ENCODE assay signal across 1 cellular context in genomic region chr10:124043310-124044142, GRCh38.
TF ChIP-seq lines count a peak whose summit lies in the region.

No MANE protein-coding gene starts in this region.

TF ChIP-seq in HepG2, 621 proteins besides CTCF, POLR2A, EP300 and RAD21 (continued from another document and continues in another):
- TF ChIP-seq ZNF343 (CRISPR knock-in tag; IDR thresholded peaks at IDR 0.05) (no peak; the same call in 1 of the 2 replicates), STAT5B (CRISPR knock-in tag; IDR thresholded peaks at IDR 0.05) (peak; percentile 26; the same call in 1 of the 2 replicates), SIX1 (CRISPR knock-in tag; IDR thresholded peaks at IDR 0.05; ENCODE audit: borderline replicate concordance) (peak; percentile 41; the same call in 1 of the 2 replicates), ZFP91 (CRISPR knock-in tag; IDR thresholded peaks at IDR 0.05; ENCODE audit: borderline replicate concordance) (peak; percentile 84), TBX3 (IDR thresholded peaks at IDR 0.05; ENCODE audit: borderline replicate concordance) (peak; percentile 94), ZNF263 (CRISPR knock-in tag; IDR thresholded peaks at IDR 0.05) (peak; percentile 98), ZNF761 (CRISPR knock-in tag; conservative IDR thresholded peaks at IDR 0.05) (peak; percentile 84; the same call in 1 of the 2 replicates), SMAD9 (CRISPR knock-in tag; IDR thresholded peaks at IDR 0.05) (no peak), FOXJ3 (CRISPR knock-in tag; IDR thresholded peaks at IDR 0.05; ENCODE audit: borderline replicate concordance) (peak; percentile 86), ARNT2 (CRISPR knock-in tag; IDR thresholded peaks at IDR 0.05; ENCODE audit: low read depth) (peak; percentile 78; the same call in 1 of the 2 replicates), ZNF44 (CRISPR knock-in tag; IDR thresholded peaks at IDR 0.05) (0 out of 2 replicates have a peak, but pooled peaks have one; percentile 26), MAF1 (CRISPR knock-in tag; IDR thresholded peaks at IDR 0.05; ENCODE audit: borderline replicate concordance) (no peak), MYNN (CRISPR knock-in tag; IDR thresholded peaks at IDR 0.05; ENCODE audit: low read depth) (no peak), ELF1 (CRISPR knock-in tag; IDR thresholded peaks at IDR 0.05) (0 out of 2 replicates have a peak, but pooled peaks have one; percentile 22), SKI (IDR thresholded peaks at IDR 0.05; ENCODE audit: partially characterized antibody) (peak; percentile 73), ZNF766 (CRISPR knock-in tag; IDR thresholded peaks at IDR 0.05; ENCODE audit: borderline replicate concordance) (peak; percentile 73; the same call in 1 of the 2 replicates), PTBP1 (IDR thresholded peaks at IDR 0.05; ENCODE audit: low read depth, low read length, poor library complexity, severe bottlenecking) (no peak), HOXD1 (CRISPR knock-in tag; IDR thresholded peaks at IDR 0.05) (peak; percentile 81; the same call in 1 of the 2 replicates), MIER3 (CRISPR knock-in tag; IDR thresholded peaks at IDR 0.05; ENCODE audit: borderline replicate concordance) (no peak; the same call in 1 of the 2 replicates), PLSCR1 (CRISPR knock-in tag; IDR thresholded peaks at IDR 0.05; ENCODE audit: borderline replicate concordance) (no peak), ZNF747 (CRISPR knock-in tag; IDR thresholded peaks at IDR 0.05; ENCODE audit: borderline replicate concordance) (peak; percentile 84; the same call in 1 of the 2 replicates), RXRA (CRISPR knock-in tag; IDR thresholded peaks at IDR 0.05) (peak; percentile 89), ZBTB49 (CRISPR knock-in tag; IDR thresholded peaks at IDR 0.05; ENCODE audit: borderline replicate concordance) (no peak), TFAP4 (IDR thresholded peaks at IDR 0.05; ENCODE audit: borderline replicate concordance, low read depth) (peak; percentile 66; the same call in 1 of the 2 replicates), ZNF331 (CRISPR knock-in tag; IDR thresholded peaks at IDR 0.05) (peak; percentile 59; the same call in 1 of the 2 replicates), ZNF10 (CRISPR knock-in tag; IDR thresholded peaks at IDR 0.05; ENCODE audit: borderline replicate concordance, low read depth) (no peak), ZNF3 (CRISPR knock-in tag; IDR thresholded peaks at IDR 0.05) (no peak), CSRNP1 (CRISPR knock-in tag; IDR thresholded peaks at IDR 0.05) (peak; percentile 54; the same call in 1 of the 2 replicates), CHD2 (IDR thresholded peaks at IDR 0.05; ENCODE audit: low read depth, low read length) (no peak), ZBTB39 (CRISPR knock-in tag; IDR thresholded peaks at IDR 0.05) (no peak), NAIF1 (CRISPR knock-in tag; IDR thresholded peaks at IDR 0.05; ENCODE audit: borderline replicate concordance) (peak; percentile 79), KMT2B (CRISPR knock-in tag; IDR thresholded peaks at IDR 0.05) (no peak), MNT (IDR thresholded peaks at IDR 0.05) (peak; percentile 66), CENPX (CRISPR knock-in tag; IDR thresholded peaks at IDR 0.05) (no peak), MTA3 (CRISPR knock-in tag; IDR thresholded peaks at IDR 0.05) (no peak), ERF (CRISPR knock-in tag; IDR thresholded peaks at IDR 0.05) (peak; percentile 21; the same call in 1 of the 2 replicates), ZNF788 (CRISPR knock-in tag; IDR thresholded peaks at IDR 0.05; ENCODE audit: borderline replicate concordance) (peak; percentile 87; the same call in 1 of the 2 replicates), RNF219 (CRISPR knock-in tag; IDR thresholded peaks at IDR 0.05) (peak; percentile 85; the same call in 1 of the 2 replicates), DMAP1 (CRISPR knock-in tag; IDR thresholded peaks at IDR 0.05) (peak; percentile 58; the same call in 1 of the 2 replicates), HOXA9 (CRISPR knock-in tag; IDR thresholded peaks at IDR 0.05; ENCODE audit: borderline replicate concordance) (peak; percentile 81; the same call in 1 of the 2 replicates), SNAPC4 (CRISPR knock-in tag; IDR thresholded peaks at IDR 0.05) (0 out of 2 replicates have a peak, but pooled peaks have one; percentile 77), ZBTB42 (CRISPR knock-in tag; IDR thresholded peaks at IDR 0.05) (no peak), NRL (CRISPR knock-in tag; IDR thresholded peaks at IDR 0.05; ENCODE audit: borderline replicate concordance) (peak; percentile 41; the same call in 1 of the 2 replicates)
